17 cellular contexts compared by ENCODE assay signal in genomic region chr10:126458453-126458852, GRCh38.
DNase-seq lines count a peak whose midpoint lies in the region; ATAC-seq and TF ChIP-seq lines count a peak whose summit lies in the region.
"Had no signal": no experiment of that assay in that cellular context is flagged by ENCODE, and none has a peak within 500 bp of the region (broad histone marks: within the 10 kb centered on the region; RNA-seq: fewer than 3 reads in every experiment).

No MANE protein-coding gene starts in this region.

- no peak overlapping the region for H3K4me3 ChIP-seq in sigmoid colon
- H3K4me3 ChIP-seq: adrenal gland had no signal

- no peaks in the 10 kb centered on the region for H3K36me3 ChIP-seq in sigmoid colon
- H3K36me3 ChIP-seq: adrenal gland, WERI-Rb-1 had no signal

- H3K27ac Mint-ChIP-seq in nephron progenitor cell: peak overlapping the region; percentile 88
- H3K27ac Mint-ChIP-seq: activated CD4-positive, alpha-beta memory T cell treated with anti-CD3 and anti-CD28 coated beads, Interleukin-2, amount 10 ng/mL, durations not matched to agents 7 days and 5 days; activated T-helper 1 cell treated with anti-CD3 and anti-CD28 coated beads, Interleukin-12 subunit alpha, Interleukin-12 subunit beta, Interleukin-2, Interleukin-4 antibody, amounts not matched to agents 30 ng/mL and 10 ng/mL and 1 ng/mL, durations not matched to agents 14 hours and 24 hours and 36 hours; immature natural killer cell; stimulated activated naive CD8-positive, alpha-beta T cell treated with anti-CD3 and anti-CD28 coated beads, Interleukin-15, Interleukin-2, amounts not matched to agents 100 ng/mL and 50 ng/mL, for 24 hours had no signal

- H3K9me3 ChIP-seq in sigmoid colon: no peaks in the 10 kb centered on the region
- H3K9me3 ChIP-seq: adrenal gland had no signal

- DNase-seq in AG20443 (ENCODE audit: low spot score) (peak; percentile 45), M059J (ENCODE audit: low read depth) (peak; percentile 83), fibroblast of gingiva (ENCODE audit: low read depth) (peak; percentile 87), nephron progenitor cell (no peak), sigmoid colon (no peak), DMS79 treated with DMSO at 0.1 percent for 48 hours (lab: John Stamatoyannopoulos, UW) (no peak)
- no peak for DNase-seq in activated T-cell treated with anti-CD3 and anti-CD28 coated beads, Interleukin-2, amount 50 U/mL, for 1 hour
- DNase-seq: activated CD4-positive, alpha-beta memory T cell treated with anti-CD3 and anti-CD28 coated beads, Interleukin-2, amount 10 ng/mL, durations not matched to agents 7 days and 5 days; glutamatergic neuron; immature natural killer cell; NCI-H2029 treated with DMSO at 0.1 percent for 48 hours; NCI-H524; WERI-Rb-1 had no signal

- peak in 1 of 4 donors; percentile 6 for TF ChIP-seq EP300 in sigmoid colon (IDR thresholded peaks at IDR 0.05)

- H3K9me3 Mint-ChIP-seq in nephron progenitor cell: no peaks in the 10 kb centered on the region

- intact Hi-C loops in sigmoid colon (cut with DNase I): no loop called here

- no peak overlapping the region for H3K4me3 Mint-ChIP-seq in nephron progenitor cell
- H3K4me3 Mint-ChIP-seq: activated CD4-positive, alpha-beta memory T cell treated with anti-CD3 and anti-CD28 coated beads, Interleukin-2, amount 10 ng/mL, durations not matched to agents 7 days and 5 days; activated T-helper 1 cell treated with anti-CD3 and anti-CD28 coated beads, Interleukin-12 subunit alpha, Interleukin-12 subunit beta, Interleukin-2, Interleukin-4 antibody, amounts not matched to agents 30 ng/mL and 10 ng/mL and 1 ng/mL, durations not matched to agents 14 hours and 24 hours and 36 hours; immature natural killer cell; stimulated activated naive CD8-positive, alpha-beta T cell treated with anti-CD3 and anti-CD28 coated beads, Interleukin-15, Interleukin-2, amounts not matched to agents 100 ng/mL and 50 ng/mL, for 24 hours had no signal

- H3K27me3 Mint-ChIP-seq in nephron progenitor cell (ENCODE audit: low read depth, poor library complexity): peaks cover 16% of the 10 kb centered on the region
- H3K27me3 Mint-ChIP-seq: activated CD4-positive, alpha-beta memory T cell treated with anti-CD3 and anti-CD28 coated beads, Interleukin-2, amount 10 ng/mL, durations not matched to agents 7 days and 5 days had no signal

- H3K4me1 Mint-ChIP-seq in nephron progenitor cell: peaks cover 27% of the 10 kb centered on the region
- H3K4me1 Mint-ChIP-seq: activated CD4-positive, alpha-beta memory T cell treated with anti-CD3 and anti-CD28 coated beads, Interleukin-2, amount 10 ng/mL, durations not matched to agents 7 days and 5 days; immature natural killer cell had no signal

- no peak overlapping the region for H3K27ac ChIP-seq in sigmoid colon
- H3K27ac ChIP-seq: WERI-Rb-1 had no signal

- peaks cover 0 to 2% (median 0%) of the 10 kb centered on the region in 3 donors for H3K27me3 ChIP-seq in sigmoid colon
- H3K27me3 ChIP-seq: adrenal gland had no signal

- WGBS in sigmoid colon, 2 donors: 29 to 46% methylated on average over 1 of the region's 1 CpG

- no peak for TF ChIP-seq CTCF in nephron progenitor cell (IDR thresholded peaks at IDR 0.05)
- TF ChIP-seq CTCF in sigmoid colon (IDR thresholded peaks at IDR 0.05): no peak

- no peak for ATAC-seq in HG03571 (IDR thresholded peaks at IDR 0.05; ENCODE audit: unreplicated experiment)

- no peaks in the 10 kb centered on the region for H3K36me3 Mint-ChIP-seq in nephron progenitor cell (ENCODE audit: low read depth)
- H3K36me3 Mint-ChIP-seq: immature natural killer cell had no signal

- H3K4me1 ChIP-seq in sigmoid colon: peaks cover 0 to 9% (median 0%) of the 10 kb centered on the region in 4 donors
- H3K4me1 ChIP-seq: adrenal gland had no signal

- no peak for TF ChIP-seq POLR2A in sigmoid colon (IDR thresholded peaks at IDR 0.05)

Comparison
In these comparisons a context has a peak if more than half of its experiments do, and no peak if none do; other contexts are left out.
1. DNase-seq: peak in AG20443 (single experiment), M059J (single experiment) and fibroblast of gingiva (single experiment); none in nephron progenitor cell (single experiment), activated T-cell treated with anti-CD3 and anti-CD28 coated beads, Interleukin-2, amount 50 U/mL, for 1 hour (single experiment), sigmoid colon (single experiment) and DMS79 treated with DMSO at 0.1 percent for 48 hours (single experiment).